8 cellular contexts compared by ENCODE assay signal in genomic region chr13:43307921-43308433, GRCh38.
A peak's percentile ranks its signal among the peaks of the same experiment; 100 is the strongest.
DNase-seq lines count a peak whose midpoint lies in the region; ATAC-seq and TF ChIP-seq lines count a peak whose summit lies in the region.

No MANE protein-coding gene starts in this region.

- POLR2A ChIA-PET in WTC11 (lab: Charles Lee), result no interaction called here
- POLR2A ChIA-PET in CD4-positive, alpha-beta T cell (lab: Charles Lee), result no interaction called here

- 0 out of 2 replicates have a peak, but pooled peaks cover 4% of the 10 kb centered on the region for H3K27me3 Mint-ChIP-seq in WTC11 (ENCODE audit: low read depth)
- peaks cover 0 to 6% of the 10 kb centered on the region in 2 donors for H3K27me3 Mint-ChIP-seq in stimulated activated naive B cell treated with anti-CD40 and anti-IgM and Interleukin-4, amounts not matched to agents 10 μg/mL and 1 μg/mL and 100 μg/mL, for 72 hours
- H3K27me3 Mint-ChIP-seq in CD4-positive, alpha-beta T cell, result peaks cover 11% of the 10 kb centered on the region

- no peaks in the 10 kb centered on the region for H3K36me3 Mint-ChIP-seq in WTC11
- no peaks in the 10 kb centered on the region for H3K36me3 Mint-ChIP-seq in stimulated activated naive B cell treated with anti-CD40 and anti-IgM and Interleukin-4, amounts not matched to agents 10 μg/mL and 1 μg/mL and 100 μg/mL, for 72 hours
- H3K36me3 Mint-ChIP-seq in CD4-positive, alpha-beta T cell (ENCODE audit: low read depth), result no peaks in the 10 kb centered on the region

- H3K27ac Mint-ChIP-seq in WTC11, result no peak overlapping the region
- peak overlapping the region; percentile 62 for H3K27ac Mint-ChIP-seq in stimulated activated naive B cell treated with anti-CD40 and anti-IgM and Interleukin-4, amounts not matched to agents 10 μg/mL and 1 μg/mL and 100 μg/mL, for 72 hours
- H3K27ac Mint-ChIP-seq in CD4-positive, alpha-beta T cell, result no peak overlapping the region

- no peak for TF ChIP-seq CTCF in GM13976 (IDR thresholded peaks at IDR 0.05; ENCODE audit: borderline replicate concordance, control extremely low read depth, extremely low read depth, insufficient read depth, missing control alignments)
- no peak for TF ChIP-seq CTCF in WTC11 (IDR thresholded peaks at IDR 0.05)
- no peak for TF ChIP-seq CTCF in CD4-positive, alpha-beta T cell (IDR thresholded peaks at IDR 0.05)

- in situ Hi-C loops in GM13976 (cut with MboI; ENCODE audit: low sequenced_read_pairs, unreplicated experiment), result no loop called here

- ATAC-seq in HG02623 (IDR thresholded peaks at IDR 0.05; ENCODE audit: unreplicated experiment) (peak; percentile 82), WTC11 (peak; percentile 14)
- peak; percentile 95 to 98 for ATAC-seq in stimulated activated naive B cell treated with anti-CD40 and anti-IgM and Interleukin-4, amounts not matched to agents 10 μg/mL and 1 μg/mL and 100 μg/mL, for 72 hours (replicated peaks)
- no peak for ATAC-seq in CD4-positive, alpha-beta T cell (ENCODE audit: poor library complexity)

- H3K27ac ChIP-seq in CD4-positive, alpha-beta T cell (ENCODE audit: low read depth, low read length), result no peak overlapping the region

- no peaks in the 10 kb centered on the region for H3K27me3 ChIP-seq in CD4-positive, alpha-beta T cell (ENCODE audit: control insufficient read depth, insufficient read depth, low read length)

- peak; percentile 57 for DNase-seq in GM13976 (ENCODE audit: low spot score)
- DNase-seq in NCI-H1694 treated with DMSO at 0.1 percent for 48 hours (lab: John Stamatoyannopoulos, UW), result peak; percentile 70
- DNase-seq in WTC11 (ENCODE audit: low spot score), result no peak
- DNase-seq in hepatic stellate cell (ENCODE audit: low spot score), result peak; percentile 29
- DNase-seq in stimulated activated naive B cell treated with anti-CD40 and anti-IgM and Interleukin-4, amounts not matched to agents 10 μg/mL and 1 μg/mL and 100 μg/mL, for 72 hours, result peak; percentile 16
- DNase-seq in midbrain (lab: John Stamatoyannopoulos, UW), result no peak
- no peak for DNase-seq in CD4-positive, alpha-beta T cell

- intact Hi-C loops in CD4-positive, alpha-beta T cell (cut with DNase I, micrococcal nuclease), result no loop called here

- CTCF ChIA-PET in WTC11 (lab: Charles Lee), result no interaction called here
- CTCF ChIA-PET in CD4-positive, alpha-beta T cell (lab: Charles Lee), result no interaction called here

- H3K4me1 Mint-ChIP-seq in WTC11, result peaks cover 33% of the 10 kb centered on the region
- peaks cover 11 to 14% of the 10 kb centered on the region in 2 donors for H3K4me1 Mint-ChIP-seq in stimulated activated naive B cell treated with anti-CD40 and anti-IgM and Interleukin-4, amounts not matched to agents 10 μg/mL and 1 μg/mL and 100 μg/mL, for 72 hours
- no peaks in the 10 kb centered on the region for H3K4me1 Mint-ChIP-seq in CD4-positive, alpha-beta T cell (ENCODE audit: low read depth)

- H3K9me3 Mint-ChIP-seq in WTC11, result no peaks in the 10 kb centered on the region
- H3K9me3 Mint-ChIP-seq in stimulated activated naive B cell treated with anti-CD40 and anti-IgM and Interleukin-4, amounts not matched to agents 10 μg/mL and 1 μg/mL and 100 μg/mL, for 72 hours, result no peaks in the 10 kb centered on the region
- no peaks in the 10 kb centered on the region for H3K9me3 Mint-ChIP-seq in CD4-positive, alpha-beta T cell

- no peaks in the 10 kb centered on the region for H3K9me3 ChIP-seq in CD4-positive, alpha-beta T cell (ENCODE audit: control insufficient read depth, low read length)

- H3K4me3 Mint-ChIP-seq in WTC11, result no peak overlapping the region
- peak overlapping the region; percentile 50 to 59 for H3K4me3 Mint-ChIP-seq in stimulated activated naive B cell treated with anti-CD40 and anti-IgM and Interleukin-4, amounts not matched to agents 10 μg/mL and 1 μg/mL and 100 μg/mL, for 72 hours
- no peak overlapping the region for H3K4me3 Mint-ChIP-seq in CD4-positive, alpha-beta T cell

TF ChIP-seq in WTC11, 78 proteins besides CTCF, POLR2A, EP300 and RAD21:
- TF ChIP-seq ZMAT4 (CRISPR knock-in tag; IDR thresholded peaks at IDR 0.05) (no peak), TEAD1 (CRISPR knock-in tag; IDR thresholded peaks at IDR 0.05) (no peak), RELA (CRISPR knock-in tag; IDR thresholded peaks at IDR 0.05; ENCODE audit: borderline replicate concordance) (no peak), ATF3 (CRISPR knock-in tag; conservative IDR thresholded peaks at IDR 0.05) (no peak), USF1 (CRISPR knock-in tag; IDR thresholded peaks at IDR 0.05) (no peak), ZNF425 (CRISPR knock-in tag; conservative IDR thresholded peaks at IDR 0.05) (no peak), STAT6 (CRISPR knock-in tag; conservative IDR thresholded peaks at IDR 0.05; ENCODE audit: low read depth) (no peak), KAT7 (CRISPR knock-in tag; IDR thresholded peaks at IDR 0.05; ENCODE audit: borderline replicate concordance) (no peak), IRF1 (CRISPR knock-in tag; IDR thresholded peaks at IDR 0.05) (no peak)

Comparison
In these comparisons a context has a peak if more than half of its experiments do, and no peak if none do; other contexts are left out.
1. DNase-seq: peak in GM13976 (single experiment), NCI-H1694 treated with DMSO at 0.1 percent for 48 hours (single experiment), hepatic stellate cell (single experiment) and stimulated activated naive B cell treated with anti-CD40 and anti-IgM and Interleukin-4, amounts not matched to agents 10 μg/mL and 1 μg/mL and 100 μg/mL, for 72 hours (single experiment); none in WTC11 (single experiment), midbrain (single experiment) and CD4-positive, alpha-beta T cell (0 of 10).
2. H3K4me3 Mint-ChIP-seq: peak in stimulated activated naive B cell treated with anti-CD40 and anti-IgM and Interleukin-4, amounts not matched to agents 10 μg/mL and 1 μg/mL and 100 μg/mL, for 72 hours (2 of 2); none in WTC11 (single experiment) and CD4-positive, alpha-beta T cell (single experiment).